Comparison of ENCODE assay signal across 8 cellular contexts in genomic region chr1:160032165-160032827, GRCh38. TPM values are rescaled to one million over a fixed set of nuclear protein-coding genes. Genes with fewer than 3 reads are reported as not detected.
DNase-seq lines count a peak whose midpoint lies in the region; ATAC-seq and TF ChIP-seq lines count a peak whose summit lies in the region.

No MANE protein-coding gene starts in this region.

- intact Hi-C loops in naive thymus-derived CD4-positive, alpha-beta T cell (cut with micrococcal nuclease), result loop anchor here in 1 of 2 donors (1.0 to 5.0 kb wide), 3 partner anchors 50 to 310 kb away; partner anchors contain the start of genes COPA, KCNJ9, NCSTN and TAGLN2

- CTCF ChIA-PET in naive thymus-derived CD4-positive, alpha-beta T cell (lab: Charles Lee), result interaction anchor here (0.7 to 2.8 kb wide), 7 partner anchors 13 to 96 kb away, joined by 3 to 8 read pairs (median 4); no protein-coding TSS in a partner anchor

- H3K9me3 ChIP-seq in DOHH2 (ENCODE audit: control insufficient read depth, insufficient read depth, low read length), result no peaks in the 10 kb centered on the region
- H3K9me3 ChIP-seq in SJSA1 (replicated peaks), result no peaks in the 10 kb centered on the region
- no peaks in the 10 kb centered on the region for H3K9me3 ChIP-seq in naive thymus-derived CD4-positive, alpha-beta T cell (ENCODE audit: control insufficient read depth in 2 of 3, low read length in 3 of 3)

- no peaks in the 10 kb centered on the region for H3F3A ChIP-seq in DOHH2 (ENCODE audit: control insufficient read depth, insufficient read depth)

- DNase-seq in HFFc6, result no peak
- DNase-seq in SJSA1 (ENCODE audit: low read depth in 1 of 2, low spot score in 2 of 2), result peak in 1 of 2 experiments; percentile 7
- peak; percentile 12 for DNase-seq in endothelial cell (ENCODE audit: low spot score)
- DNase-seq in naive thymus-derived CD4-positive, alpha-beta T cell, result peak in 1 of 9 donors; percentile 1
- no peak for DNase-seq in occipital lobe (lab: John Stamatoyannopoulos, UW)
- no peak for DNase-seq in HUDEP-2 (lab: John Stamatoyannopoulos, UW; ENCODE audit: unreplicated experiment in 76 of 76)
- DNase-seq in activated effector memory CD4-positive, alpha-beta T cell treated with anti-CD3 and anti-CD28 coated beads, Interleukin-2, amount 50 U/mL, for 16 hours, result no peak

- peak overlapping the region; percentile 96 for H3K4me3 Mint-ChIP-seq in HFFc6
- H3K4me3 Mint-ChIP-seq in endothelial cell (ENCODE audit: unreplicated experiment), result peak overlapping the region; percentile 99
- H3K4me3 Mint-ChIP-seq in naive thymus-derived CD4-positive, alpha-beta T cell, result peak overlapping the region; percentile 90 to 100 (median 98)

- H3K4me2 ChIP-seq in DOHH2 (ENCODE audit: low read length), result peak overlapping the region; percentile 87

- no peaks in the 10 kb centered on the region for H3K9me2 ChIP-seq in DOHH2 (replicated peaks; ENCODE audit: control insufficient read depth, low read length)

- peaks cover 28% of the 10 kb centered on the region for H3K79me2 ChIP-seq in DOHH2 (ENCODE audit: control insufficient read depth, low read length)

- TF ChIP-seq CTCF in DOHH2 (IDR thresholded peaks at IDR 0.05; ENCODE audit: low read depth, low read length, poor library complexity, severe bottlenecking) (no peak), HFFc6 (IDR thresholded peaks at IDR 0.05) (no peak), endothelial cell (IDR thresholded peaks at IDR 0.05; ENCODE audit: unreplicated experiment) (no peak)

- H3K36me3 Mint-ChIP-seq in HFFc6 (ENCODE audit: low read depth) (no peaks in the 10 kb centered on the region), endothelial cell (ENCODE audit: low read depth, unreplicated experiment) (peaks cover 3% of the 10 kb centered on the region)
- peaks cover 0 to 4% (median under 1%) of the 10 kb centered on the region in 5 donors for H3K36me3 Mint-ChIP-seq in naive thymus-derived CD4-positive, alpha-beta T cell

- H3K27ac ChIP-seq in DOHH2 (ENCODE audit: low read depth, low read length) (no peak overlapping the region), SJSA1 (no peak overlapping the region)
- peak overlapping the region; percentile 69 for H3K27ac ChIP-seq in naive thymus-derived CD4-positive, alpha-beta T cell (ENCODE audit: low read depth, low read length)

- no peak for ATAC-seq in naive thymus-derived CD4-positive, alpha-beta T cell

- H3K27me3 Mint-ChIP-seq in HFFc6 (ENCODE audit: insufficient read depth) (peaks cover 8% of the 10 kb centered on the region), endothelial cell (ENCODE audit: unreplicated experiment) (peaks cover 10% of the 10 kb centered on the region)
- H3K27me3 Mint-ChIP-seq in naive thymus-derived CD4-positive, alpha-beta T cell, result peaks cover 0 to 18% (median 0%) of the 10 kb centered on the region in 5 donors

- H3K4me1 Mint-ChIP-seq in HFFc6 (ENCODE audit: low read depth) (peaks cover 20% of the 10 kb centered on the region), endothelial cell (ENCODE audit: unreplicated experiment) (peaks cover 24% of the 10 kb centered on the region)
- peaks cover 30 to 53% (median 42%) of the 10 kb centered on the region in 7 donors for H3K4me1 Mint-ChIP-seq in naive thymus-derived CD4-positive, alpha-beta T cell

- H3K4me3 ChIP-seq in DOHH2 (ENCODE audit: low read length) (peak overlapping the region; percentile 83), SJSA1 (peak overlapping the region; percentile 66)
- peak overlapping the region; percentile 68 for H3K4me3 ChIP-seq in naive thymus-derived CD4-positive, alpha-beta T cell (ENCODE audit: low read length)

- no peaks in the 10 kb centered on the region for H3K27me3 ChIP-seq in DOHH2 (ENCODE audit: control insufficient read depth, low read length)
- peaks cover 15% of the 10 kb centered on the region for H3K27me3 ChIP-seq in SJSA1 (replicated peaks)
- H3K27me3 ChIP-seq in naive thymus-derived CD4-positive, alpha-beta T cell (ENCODE audit: control insufficient read depth in 2 of 2, insufficient read depth in 2 of 2, low read length in 2 of 2), result no peaks in the 10 kb centered on the region

- H4K20me1 ChIP-seq in DOHH2 (ENCODE audit: control insufficient read depth, insufficient read depth, low read depth, low read length), result no peaks in the 10 kb centered on the region

- no peaks in the 10 kb centered on the region for H3K9me3 Mint-ChIP-seq in HFFc6
- no peaks in the 10 kb centered on the region for H3K9me3 Mint-ChIP-seq in endothelial cell (ENCODE audit: unreplicated experiment)
- no peaks in the 10 kb centered on the region for H3K9me3 Mint-ChIP-seq in naive thymus-derived CD4-positive, alpha-beta T cell

- POLR2A ChIA-PET in naive thymus-derived CD4-positive, alpha-beta T cell (lab: Charles Lee), result interaction anchor here (0.6 to 1.9 kb wide), 6 partner anchors 14 to 252 kb away, joined by 3 to 6 read pairs (median 5); partner anchors contain the start of genes DUSP23 and IGSF8

- H3K36me3 ChIP-seq in DOHH2 (ENCODE audit: control insufficient read depth, low read length) (peaks cover 7% of the 10 kb centered on the region; the same call in 1 of the 2 replicates), SJSA1 (peaks cover 8% of the 10 kb centered on the region; the same call in 1 of the 2 replicates)
- no peaks in the 10 kb centered on the region for H3K36me3 ChIP-seq in naive thymus-derived CD4-positive, alpha-beta T cell (ENCODE audit: control insufficient read depth in 2 of 3, insufficient read depth in 3 of 3, low read length in 3 of 3)

- H3K4me1 ChIP-seq in DOHH2 (ENCODE audit: control insufficient read depth, low read length) (peaks cover 32% of the 10 kb centered on the region), SJSA1 (replicated peaks) (peaks cover 14% of the 10 kb centered on the region; the same call in 1 of the 2 replicates)
- peaks cover 12 to 14% of the 10 kb centered on the region in 2 donors for H3K4me1 ChIP-seq in naive thymus-derived CD4-positive, alpha-beta T cell (ENCODE audit: control insufficient read depth in 2 of 2, insufficient read depth in 2 of 2, low read length in 2 of 2)

- H3K27ac Mint-ChIP-seq in HFFc6, result peak overlapping the region; percentile 71
- H3K27ac Mint-ChIP-seq in endothelial cell (ENCODE audit: unreplicated experiment), result peak overlapping the region; percentile 93
- peak overlapping the region; percentile 69 to 96 (median 89) for H3K27ac Mint-ChIP-seq in naive thymus-derived CD4-positive, alpha-beta T cell

RNA-seq across cellular contexts. Expression of gene PIGM, which starts 0.5 kb away (rescaled TPM):
- total RNA-seq in HFFc6 (2021; fragmentation: NEBNext Ultra II Directional; extraction: Animal tissue kit (Norgen Biotek cat#: 25700)), result 1 to 10 TPM; 6.7 to 8.4 (median 7.7) TPM
- total RNA-seq in SJSA1 (2014; rRNA removed; shearing (Covaris generic)), result 5.9 TPM in 2 replicates
- 6.0 TPM for total RNA-seq in endothelial cell (ENCODE audit: unreplicated experiment)
- 10 to 100 TPM in 2 of 5 experiments, 1 to 10 TPM in 3; 4.0 to 11.4 (median 7.0) TPM for total RNA-seq in naive thymus-derived CD4-positive, alpha-beta T cell
- 1 to 10 TPM; 4.1 to 5.0 TPM for polyA plus RNA-seq in naive thymus-derived CD4-positive, alpha-beta T cell
- total RNA-seq in occipital lobe, result 9.5 TPM

RNA-seq across cellular contexts. Expression of gene KCNJ10, which starts 37.7 kb away (rescaled TPM):
- not detected for total RNA-seq in HFFc6 (2021; fragmentation: NEBNext Ultra II Directional; extraction: Animal tissue kit (Norgen Biotek cat#: 25700))
- total RNA-seq in SJSA1 (2014; rRNA removed; shearing (Covaris generic)), result not detected in 2 replicates
- total RNA-seq in endothelial cell (ENCODE audit: unreplicated experiment), result not detected
- under 1 TPM in 1 of 5 experiments, not detected in 4; 0.32 TPM for total RNA-seq in naive thymus-derived CD4-positive, alpha-beta T cell
- under 1 TPM in 1 of 2 donors, not detected in 1; 0.29 TPM for polyA plus RNA-seq in naive thymus-derived CD4-positive, alpha-beta T cell
- 1.6 TPM for total RNA-seq in occipital lobe

RNA-seq across cellular contexts. Expression of gene KCNJ9, which starts 49.0 kb away (rescaled TPM):
- total RNA-seq in HFFc6 (2021; fragmentation: NEBNext Ultra II Directional; extraction: Animal tissue kit (Norgen Biotek cat#: 25700)), result not detected
- total RNA-seq in SJSA1 (2014; rRNA removed; shearing (Covaris generic)), result not detected in 2 replicates
- total RNA-seq in endothelial cell (ENCODE audit: unreplicated experiment) (0.05 TPM), occipital lobe (14.7 TPM)
- not detected for total RNA-seq in naive thymus-derived CD4-positive, alpha-beta T cell
- polyA plus RNA-seq in naive thymus-derived CD4-positive, alpha-beta T cell, result under 1 TPM; 0.06 to 0.08 TPM

Comparison
In these comparisons a context has a peak if more than half of its experiments do, and no peak if none do; other contexts are left out.
1. RNA of gene KCNJ9, which starts 49.0 kb away (total RNA-seq): 14.7 TPM in occipital lobe (single experiment); 0.05 TPM in endothelial cell (single experiment), not detected in HFFc6, not detected in SJSA1 and not detected in naive thymus-derived CD4-positive, alpha-beta T cell; every median in the first group is over 10 times any median in the second.
2. Peak in every context shown above with its lines, with median percentiles within 50 percentile points of each other: H3K4me3 ChIP-seq, H3K27ac Mint-ChIP-seq and H3K4me3 Mint-ChIP-seq.